In genomic region chr2:177852389-177852788, GRCh38 we compare ENCODE assay signal across 1 cellular context.
TF ChIP-seq lines count a peak whose summit lies in the region.

No MANE protein-coding gene starts in this region.

TF ChIP-seq in GM23338, 12 proteins besides CTCF, POLR2A, EP300 and RAD21 (continued from another document):
- TF ChIP-seq REST (IDR thresholded peaks at IDR 0.05; ENCODE audit: unreplicated experiment) (no peak), EZH2phosphoT487 (IDR thresholded peaks at IDR 0.05; ENCODE audit: unreplicated experiment) (no peak), CREB1 (CRISPR knock-in tag; IDR thresholded peaks at IDR 0.05; ENCODE audit: low read depth) (no peak), NANOG (IDR thresholded peaks at IDR 0.05; ENCODE audit: borderline replicate concordance) (no peak), ZNF331 (CRISPR knock-in tag; IDR thresholded peaks at IDR 0.05; ENCODE audit: low read depth) (no peak), STAT1 (IDR thresholded peaks at IDR 0.05; ENCODE audit: unreplicated experiment) (no peak), ETS1 (IDR thresholded peaks at IDR 0.05) (no peak)
